ENCODE assay signal across 19 cellular contexts in the genomic region with DNA sequence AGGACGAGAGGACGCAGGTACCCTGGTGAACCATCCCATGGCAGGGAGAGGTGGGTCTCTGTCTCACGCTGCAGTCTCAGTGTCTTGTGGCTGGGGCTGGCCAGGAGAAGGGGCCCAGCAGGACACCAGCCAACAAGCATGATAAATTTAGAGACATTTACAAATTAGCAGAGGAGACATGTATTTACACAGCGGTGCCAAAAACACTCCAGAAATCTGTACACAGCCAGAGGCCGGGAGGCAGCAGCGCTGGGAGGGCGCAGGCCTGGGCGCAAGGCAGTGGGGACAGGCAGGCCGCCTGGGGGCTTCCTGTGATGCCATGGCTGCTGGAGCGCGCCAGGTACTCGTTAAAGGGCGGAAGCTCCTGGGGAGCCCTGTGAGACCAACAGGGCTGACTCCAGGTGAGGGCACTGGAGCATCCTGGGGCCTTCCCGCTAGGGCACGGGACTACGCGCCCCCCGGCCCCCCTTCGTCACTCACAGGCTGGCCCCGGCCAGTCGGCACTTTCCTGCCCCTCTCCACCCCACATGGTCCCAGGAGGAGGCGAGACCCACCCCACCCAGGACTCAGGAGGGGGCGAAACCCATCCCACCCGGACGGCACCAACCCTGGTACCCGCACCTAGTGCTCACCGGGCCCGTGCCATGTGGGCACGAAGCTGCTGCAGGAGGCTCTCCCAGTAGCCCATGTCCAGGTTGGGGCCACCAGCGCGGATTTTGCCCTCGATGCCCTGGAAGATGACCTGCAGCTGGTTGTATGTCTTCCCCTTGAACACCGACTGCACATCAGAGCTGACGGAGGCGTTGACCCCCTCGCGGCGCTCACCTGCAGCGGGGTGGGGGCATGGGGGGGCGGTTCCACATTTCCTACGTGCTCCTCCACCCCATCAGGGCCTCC. TPM values are rescaled to one million over a fixed set of nuclear protein-coding genes. Genes with fewer than 3 reads are reported as not detected.
A peak's percentile ranks its signal among the peaks of the same experiment; 100 is the strongest.
DNase-seq lines count a peak whose midpoint lies in the region; ATAC-seq and TF ChIP-seq lines count a peak whose summit lies in the region.
"Had no signal": no experiment of that assay in that cellular context is flagged by ENCODE, and none has a peak within 500 bp of the region (broad histone marks: within the 10 kb centered on the region; RNA-seq: fewer than 3 reads in every experiment).

No MANE protein-coding gene starts in this region.

- no peak overlapping the region for H3K4ac ChIP-seq in neuronal stem cell (ENCODE audit: low read length)

- no peaks in the 10 kb centered on the region for H3K79me2 ChIP-seq in GM23338 (replicated peaks; ENCODE audit: insufficient read depth)

- 0 out of 2 replicates have a peak, but pooled peaks cover 8% of the 10 kb centered on the region for H3F3A ChIP-seq in GM23338 (replicated peaks; ENCODE audit: low read depth)

- H3K36me3 Mint-ChIP-seq in GM23338 (ENCODE audit: low read depth) (peaks cover 19% of the 10 kb centered on the region), WTC11 (no peaks in the 10 kb centered on the region; the same call in 1 of the 2 replicates)

- peaks cover 6% of the 10 kb centered on the region for H3K27me3 Mint-ChIP-seq in GM23338 (ENCODE audit: insufficient read depth, low read depth, poor library complexity)
- H3K27me3 Mint-ChIP-seq in WTC11 (ENCODE audit: low read depth): no peaks in the 10 kb centered on the region
- H3K27me3 Mint-ChIP-seq: B cell; CD4-positive, CD25-positive, alpha-beta regulatory T cell had no signal

- peak overlapping the region; percentile 65 for H3K23ac ChIP-seq in neuronal stem cell (ENCODE audit: low read depth, low read length, poor library complexity)

- peaks cover 5% of the 10 kb centered on the region for H4K20me1 ChIP-seq in GM23338 (replicated peaks; ENCODE audit: insufficient read depth)

- no peak overlapping the region for H3K4me3 Mint-ChIP-seq in GM23338
- H3K4me3 Mint-ChIP-seq in WTC11: no peak overlapping the region
- H3K4me3 Mint-ChIP-seq: B cell; CD4-positive, CD25-positive, alpha-beta regulatory T cell had no signal

- peak overlapping the region; percentile 60; the same call in 1 of the 2 replicates for H3K27ac ChIP-seq in 22Rv1
- 0 out of 2 replicates have a peak overlapping the region, but pooled peaks have one; percentile 59 for H3K27ac ChIP-seq in GM23338 (ENCODE audit: low read depth)
- no peak overlapping the region for H3K27ac ChIP-seq in neuronal stem cell (replicated peaks; ENCODE audit: low read length)
- H3K27ac ChIP-seq in body of pancreas: no peak overlapping the region
- H3K27ac ChIP-seq: SJSA1 had no signal

- no peaks in the 10 kb centered on the region for H3K9me2 ChIP-seq in GM23338 (ENCODE audit: insufficient read depth)

- H3K9ac ChIP-seq in neuronal stem cell (ENCODE audit: low read depth, low read length, poor library complexity): peak overlapping the region; percentile 30

- peak overlapping the region; percentile 56 for H3K14ac ChIP-seq in neuronal stem cell (ENCODE audit: low read length)

- POLR2A ChIA-PET in WTC11 (lab: Charles Lee): no interaction called here

- no peaks in the 10 kb centered on the region for H3K9me3 Mint-ChIP-seq in GM23338
- H3K9me3 Mint-ChIP-seq in WTC11: no peaks in the 10 kb centered on the region
- H3K9me3 Mint-ChIP-seq: CD4-positive, CD25-positive, alpha-beta regulatory T cell had no signal

- no peak for DNase-seq in GM23338 (ENCODE audit: low spot score)
- DNase-seq in WTC11 (ENCODE audit: low spot score): no peak
- DNase-seq in neuronal stem cell (ENCODE audit: low spot score): no peak
- no peak for DNase-seq in body of pancreas
- no peak for DNase-seq in GM03348 (ENCODE audit: low spot score)
- DNase-seq: CD4-positive, CD25-positive, alpha-beta regulatory T cell; EL; KG1; NCI-H146; NCI-H226; NCI-H526 treated with DMSO at 0.1 percent for 48 hours; OCI-M1; RPMI8226; SW 1271 had no signal

- H3K4me1 ChIP-seq in GM23338 (ENCODE audit: insufficient read depth) (no peaks in the 10 kb centered on the region; the same call in 1 of the 2 replicates), neuronal stem cell (ENCODE audit: control insufficient read depth in 2 of 2, insufficient read depth in 1 of 2, low read depth in 1 of 2, low read length in 2 of 2) (no peaks in the 10 kb centered on the region), body of pancreas (no peaks in the 10 kb centered on the region)
- H3K4me1 ChIP-seq: HAP-1 had no signal

- H4K8ac ChIP-seq in neuronal stem cell (ENCODE audit: low read depth, low read length): no peak overlapping the region

- H2AK5ac ChIP-seq in neuronal stem cell (ENCODE audit: low read depth, low read length): no peak overlapping the region

- H3K18ac ChIP-seq in neuronal stem cell (ENCODE audit: low read length): no peak overlapping the region

- CTCF ChIA-PET in WTC11 (lab: Charles Lee): no interaction called here

- H2BK120ac ChIP-seq in neuronal stem cell (ENCODE audit: low read depth, low read length): no peak overlapping the region

- no peak overlapping the region for H4K91ac ChIP-seq in neuronal stem cell (ENCODE audit: low read depth, low read length, poor library complexity)

- H2AFZ ChIP-seq in GM23338 (no peak overlapping the region), neuronal stem cell (ENCODE audit: low read length) (no peak overlapping the region)

- H3K79me1 ChIP-seq in neuronal stem cell (ENCODE audit: low read depth, low read length): peaks cover 3% of the 10 kb centered on the region

- H3K4me1 Mint-ChIP-seq in GM23338 (peaks cover 2% of the 10 kb centered on the region; the same call in 1 of the 3 replicates), WTC11 (0 out of 2 replicates have a peak, but pooled peaks cover 3% of the 10 kb centered on the region)
- H3K4me1 Mint-ChIP-seq: CD4-positive, CD25-positive, alpha-beta regulatory T cell had no signal

- WGBS in neuronal stem cell (ENCODE audit: extremely low coverage in 2 of 2, insufficient read length in 2 of 2, insufficient replicate concordance in 1 of 2), 2 donors: no CpG with 5 or more reads among the region's 41 CpGs
- WGBS in body of pancreas, 2 donors: 89 to 91% methylated on average over 4 to 31 of the region's 41 CpGs

- intact Hi-C loops in body of pancreas (cut with DNase I): loop anchor here (10.0 kb wide), 1 partner anchor 319 kb away; no protein-coding TSS in a partner anchor

- no peak for ATAC-seq in GM23338
- ATAC-seq in WTC11: no peak
- no peak for ATAC-seq in body of pancreas
- ATAC-seq in HG03196 (IDR thresholded peaks at IDR 0.05; ENCODE audit: unreplicated experiment): no peak

- H3K4me2 ChIP-seq in GM23338: no peak overlapping the region
- H3K4me2 ChIP-seq in neuronal stem cell (ENCODE audit: insufficient read depth, low read length, poor library complexity, severe bottlenecking): no peak overlapping the region

- peak overlapping the region; percentile 31 for H2BK12ac ChIP-seq in neuronal stem cell (ENCODE audit: low read length)

- no peak overlapping the region for H3K4me3 ChIP-seq in GM23338
- H3K4me3 ChIP-seq in neuronal stem cell (ENCODE audit: low read length in 2 of 2): no peak overlapping the region
- H3K4me3 ChIP-seq in body of pancreas: no peak overlapping the region
- H3K4me3 ChIP-seq: HAP-1, SJSA1 had no signal

- H3K9me3 ChIP-seq in neuronal stem cell (replicated peaks in 1 of 2; ENCODE audit: control insufficient read depth in 2 of 2, insufficient read depth in 1 of 2, low read depth in 1 of 2, low read length in 2 of 2) (no peaks in the 10 kb centered on the region), body of pancreas (no peaks in the 10 kb centered on the region)
- H3K9me3 ChIP-seq: HAP-1, SJSA1 had no signal

- H3K36me3 ChIP-seq in GM23338 (ENCODE audit: insufficient read depth): no peaks in the 10 kb centered on the region
- H3K36me3 ChIP-seq in neuronal stem cell (replicated peaks in 1 of 2; ENCODE audit: control insufficient read depth in 2 of 2, insufficient read depth in 2 of 2, low read length in 2 of 2): peaks cover 13 to 50% of the 10 kb centered on the region in 2 donors
- peaks cover 2 to 5% of the 10 kb centered on the region in 2 donors for H3K36me3 ChIP-seq in body of pancreas (replicated peaks in 1 of 2; ENCODE audit: insufficient read depth in 1 of 2, low read depth in 2 of 2)

- H3K27me3 ChIP-seq in GM23338 (ENCODE audit: insufficient read depth): no peaks in the 10 kb centered on the region
- H3K27me3 ChIP-seq in neuronal stem cell (ENCODE audit: control insufficient read depth in 3 of 3, insufficient read depth in 3 of 3, low read depth in 1 of 3, low read length in 3 of 3): no peaks in the 10 kb centered on the region
- no peaks in the 10 kb centered on the region for H3K27me3 ChIP-seq in body of pancreas
- H3K27me3 ChIP-seq: SJSA1 had no signal

- no peak for TF ChIP-seq POLR2A in body of pancreas (IDR thresholded peaks at IDR 0.05)

- H2BK15ac ChIP-seq in neuronal stem cell (ENCODE audit: low read length): no peak overlapping the region

- TF ChIP-seq CTCF in 22Rv1 (IDR thresholded peaks at IDR 0.05) (no peak), GM23338 (conservative IDR thresholded peaks at IDR 0.05; ENCODE audit: low read depth in 2 of 2) (no peak), WTC11 (IDR thresholded peaks at IDR 0.05) (no peak), body of pancreas (IDR thresholded peaks at IDR 0.05) (no peak)

- H3K27ac Mint-ChIP-seq in GM23338 (no peak overlapping the region), WTC11 (peak overlapping the region; percentile 79; the same call in 1 of the 2 replicates)
- H3K27ac Mint-ChIP-seq: B cell; CD4-positive, CD25-positive, alpha-beta regulatory T cell had no signal

- H2BK5ac ChIP-seq in neuronal stem cell (ENCODE audit: low read length): no peak overlapping the region

RNA-seq across cellular contexts. Expression of a gene that starts 7.3 kb away (rescaled TPM):
- total RNA-seq in GM23338 (2014; rRNA removed; shearing (Covaris generic)): 0.73 and 0.82 TPM in 2 replicates
- 0.42 and 0.47 TPM in 2 replicates for polyA plus RNA-seq in GM23338 (2016; fragmentation: Nextera tagmentation; extraction: Ambion mirVana)
- total RNA-seq in WTC11 (2021): 1.0 to 1.4 TPM (median 1.3 TPM) in 3 replicates
- 0.11 TPM for polyA plus RNA-seq in neuronal stem cell (2013, experiment 1 of 2)
- 0.12 TPM for polyA plus RNA-seq in neuronal stem cell (2013, experiment 2 of 2)
- total RNA-seq in body of pancreas: 1 to 10 TPM in 1 of 2 donors, under 1 TPM in 1; 0.52 to 3.0 TPM
- total RNA-seq: SJSA1 had no signal

RNA-seq across cellular contexts. Expression of a gene that starts 12.6 kb away (rescaled TPM):
- total RNA-seq in GM23338 (2014; rRNA removed; shearing (Covaris generic)): 47.4 and 47.7 TPM in 2 replicates
- 14.3 and 16.9 TPM in 2 replicates for polyA plus RNA-seq in GM23338 (2016; fragmentation: Nextera tagmentation; extraction: Ambion mirVana)
- 39.3 to 43.0 TPM (median 42.2 TPM) in 3 replicates for total RNA-seq in WTC11 (2021)
- 23.9 TPM for polyA plus RNA-seq in neuronal stem cell (2013, experiment 1 of 2)
- polyA plus RNA-seq in neuronal stem cell (2013, experiment 2 of 2): 25.3 TPM
- total RNA-seq in body of pancreas: 10 to 100 TPM; 16.3 to 23.4 TPM

RNA-seq across cellular contexts. Expression of a gene that starts 28.7 kb away (rescaled TPM):
- total RNA-seq in GM23338 (2014; rRNA removed; shearing (Covaris generic)): 0.59 and 1.6 TPM in 2 replicates
- 0.26 and 0.48 TPM in 2 replicates for polyA plus RNA-seq in GM23338 (2016; fragmentation: Nextera tagmentation; extraction: Ambion mirVana)
- total RNA-seq in WTC11 (2021): 1.0 to 2.3 TPM (median 1.6 TPM) in 3 replicates
- polyA plus RNA-seq in neuronal stem cell (2013, experiment 1 of 2): 0.46 TPM
- 0.47 TPM for polyA plus RNA-seq in neuronal stem cell (2013, experiment 2 of 2)
- under 1 TPM; 0.78 to 0.99 TPM for total RNA-seq in body of pancreas

RNA-seq across cellular contexts. Expression of a gene that starts 41.3 kb away (rescaled TPM):
- total RNA-seq in GM23338 (2014; rRNA removed; shearing (Covaris generic)): 107 and 130 TPM in 2 replicates
- polyA plus RNA-seq in GM23338 (2016; fragmentation: Nextera tagmentation; extraction: Ambion mirVana): 74.1 and 77.8 TPM in 2 replicates
- total RNA-seq in WTC11 (2021): 115 to 132 TPM (median 121 TPM) in 3 replicates
- polyA plus RNA-seq in neuronal stem cell (2013, experiment 1 of 2): 76.9 TPM
- 73.8 TPM for polyA plus RNA-seq in neuronal stem cell (2013, experiment 2 of 2)
- 10 to 100 TPM; 66.7 to 91.0 TPM for total RNA-seq in body of pancreas

RNA-seq across cellular contexts. Expression of a gene that starts 56.6 kb away (rescaled TPM):
- 75.5 and 91.1 TPM in 2 replicates for total RNA-seq in GM23338 (2014; rRNA removed; shearing (Covaris generic))
- 35.3 and 36.1 TPM in 2 replicates for polyA plus RNA-seq in GM23338 (2016; fragmentation: Nextera tagmentation; extraction: Ambion mirVana)
- total RNA-seq in WTC11 (2021) (59.9 to 75.4 TPM (median 71.0 TPM) in 3 replicates), body of pancreas (10 to 100 TPM; 64.3 to 78.8 TPM)
- 27.9 TPM for polyA plus RNA-seq in neuronal stem cell (2013, experiment 1 of 2)
- polyA plus RNA-seq in neuronal stem cell (2013, experiment 2 of 2): 25.3 TPM

Comparison
In these comparisons a context has a peak if more than half of its experiments do, and no peak if none do; other contexts are left out.
1. H3K27ac ChIP-seq: peak in 22Rv1 (single experiment) and GM23338 (single experiment); none in neuronal stem cell (single experiment) and body of pancreas (0 of 4).